Comparison of ENCODE assay signal across 14 cellular contexts in genomic region chr12:131994589-131994988, GRCh38. TPM values are rescaled to one million over a fixed set of nuclear protein-coding genes. Genes with fewer than 3 reads are reported as not detected.
DNase-seq lines count a peak whose midpoint lies in the region; ATAC-seq and TF ChIP-seq lines count a peak whose summit lies in the region.
"Had no signal": no experiment of that assay in that cellular context is flagged by ENCODE, and none has a peak within 500 bp of the region (broad histone marks: within the 10 kb centered on the region; RNA-seq: fewer than 3 reads in every experiment).

No MANE protein-coding gene starts in this region.

- no peaks in the 10 kb centered on the region for H3K9me3 ChIP-seq in Caco-2
- H3K9me3 ChIP-seq: heart left ventricle had no signal

- no peaks in the 10 kb centered on the region for H3K4me1 Mint-ChIP-seq in Caco-2 (ENCODE audit: low read depth, unreplicated experiment)

- H3K27me3 Mint-ChIP-seq in Caco-2 (ENCODE audit: insufficient read depth, unreplicated experiment): no peaks in the 10 kb centered on the region

- no peaks in the 10 kb centered on the region for H3K27me3 ChIP-seq in Caco-2 (replicated peaks; ENCODE audit: control insufficient read depth, insufficient read depth, low read length)
- H3K27me3 ChIP-seq: heart left ventricle had no signal

- CTCF ChIA-PET in Caco-2 (lab: Charles Lee): no interaction called here

- H3K4me3 ChIP-seq in Caco-2 (ENCODE audit: low read depth, low read length): no peak overlapping the region
- H3K4me3 ChIP-seq: heart left ventricle had no signal

- in situ Hi-C loops in KBM-7 (cut with MboI; ENCODE audit: low pct_unique_long_range_greater_than_20kb, low sequenced_read_pairs): no loop called here

- BruUV-seq in Caco-2 (replicated peaks; lab: Mats Ljungman, UMichigan): no TSS peak

- ATAC-seq in GM19023 (IDR thresholded peaks at IDR 0.05; ENCODE audit: unreplicated experiment): peak; percentile 73
- peak; percentile 62 for ATAC-seq in GM21723 (IDR thresholded peaks at IDR 0.05; ENCODE audit: unreplicated experiment)
- ATAC-seq in HG03108 (IDR thresholded peaks at IDR 0.05; ENCODE audit: unreplicated experiment): peak; percentile 82
- ATAC-seq: heart left ventricle had no signal

- no peak for TF ChIP-seq CTCF in Caco-2 (IDR thresholded peaks at IDR 0.05; ENCODE audit: insufficient read depth in 1 of 2, low read depth in 1 of 2, low read length in 1 of 2, severe bottlenecking in 1 of 2, unreplicated experiment in 1 of 2)

- H3K36me3 ChIP-seq in Caco-2 (ENCODE audit: control insufficient read depth, insufficient read depth, low read length): peaks cover 2% of the 10 kb centered on the region; the same call in 1 of the 2 replicates

- POLR2A ChIA-PET in Caco-2 (lab: Charles Lee): no interaction called here

- intact Hi-C loops in Caco-2 (cut with micrococcal nuclease; ENCODE audit: unreplicated experiment): no loop called here

- H3K36me3 Mint-ChIP-seq in Caco-2 (ENCODE audit: insufficient read depth, unreplicated experiment): peaks cover 53% of the 10 kb centered on the region

- H3K27ac Mint-ChIP-seq in Caco-2 (ENCODE audit: unreplicated experiment): peak overlapping the region; percentile 10

- H3K4me3 Mint-ChIP-seq in Caco-2 (ENCODE audit: unreplicated experiment): no peak overlapping the region

- H3K9me3 Mint-ChIP-seq in Caco-2 (ENCODE audit: unreplicated experiment): no peaks in the 10 kb centered on the region

- DNase-seq in Caco-2 (no peak), putamen (ENCODE audit: low spot score) (no peak), SIG-M5 (lab: John Stamatoyannopoulos, UW) (no peak), KBM-7 (no peak), AML-193 (lab: John Stamatoyannopoulos, UW) (no peak)
- DNase-seq: activated CD4-positive, alpha-beta T cell treated with anti-CD3 and anti-CD28 coated beads, Interleukin-2, amount 50 U/mL, for 48 hours; activated naive CD4-positive, alpha-beta T cell; heart left ventricle; NCI-H748 treated with DMSO at 0.1 percent for 48 hours; stimulated activated CD4-positive, alpha-beta T cell treated with anti-CD3 and anti-CD28 coated beads, Interleukin-4, amount 100 ng/mL, for 1 hour; stimulated activated naive CD4-positive, alpha-beta T cell treated with Interleukin-2 at 50 U/mL for 16 hours had no signal

- H3K4me1 ChIP-seq in Caco-2: no peaks in the 10 kb centered on the region
- H3K4me1 ChIP-seq: heart left ventricle had no signal

RNA-seq across cellular contexts. Expression of gene EP400, which starts 44.8 kb away (rescaled TPM):
- 60.5 and 63.0 TPM in 2 replicates for total RNA-seq in Caco-2 (2022)
